In the genomic region with DNA sequence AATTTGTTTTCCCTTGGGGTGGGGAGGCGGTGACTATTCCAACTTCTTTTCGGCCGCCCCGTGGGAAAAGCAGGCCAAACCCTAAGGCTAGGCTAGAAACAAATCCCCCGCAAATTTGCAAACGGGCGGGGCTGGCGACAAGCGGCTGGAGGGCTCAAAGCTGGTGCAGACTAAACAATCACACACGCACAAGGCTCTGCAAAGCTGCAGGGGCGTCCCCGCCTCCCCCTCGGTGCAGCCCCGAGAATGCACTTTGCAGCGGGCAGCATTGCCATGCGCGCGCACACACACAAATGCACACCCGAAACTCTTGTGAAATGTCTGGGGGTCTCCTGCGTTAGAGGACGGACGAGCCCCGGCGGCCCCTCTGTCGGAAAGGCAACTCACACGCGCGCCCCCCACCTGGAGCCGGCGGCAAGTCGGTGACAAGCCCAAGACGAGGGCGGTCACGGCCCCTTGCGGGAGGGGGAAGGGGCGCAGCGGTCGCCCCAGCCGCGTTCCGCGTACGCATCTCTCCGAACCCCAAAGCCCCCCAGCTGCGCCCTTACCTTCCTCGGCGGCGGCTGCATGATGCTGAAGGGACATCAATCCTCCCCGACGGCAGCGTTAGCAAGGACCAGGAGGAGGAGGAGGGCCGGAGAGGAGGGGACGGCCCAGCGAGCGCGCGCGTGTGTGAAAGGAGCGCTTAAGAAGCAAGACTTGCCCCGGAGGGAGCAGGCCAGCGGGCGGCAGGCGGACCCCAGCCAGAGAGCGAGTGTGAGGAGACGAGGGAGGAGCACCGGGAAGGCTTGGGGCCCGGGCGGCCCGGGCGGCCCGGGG, we compare ENCODE assay signal across 8 cellular contexts. TPM values are rescaled to one million over a fixed set of nuclear protein-coding genes. Genes with fewer than 3 reads are reported as not detected.
DNase-seq lines count a peak whose midpoint lies in the region; ATAC-seq, FAIRE-seq and TF ChIP-seq lines count a peak whose summit lies in the region.

No MANE protein-coding gene starts in this region.

- H3K4me1 Mint-ChIP-seq in WTC11 = peaks cover 23% of the 10 kb centered on the region

- no peaks in the 10 kb centered on the region; the same call in 1 of the 2 replicates for H3K36me3 Mint-ChIP-seq in WTC11

- no peak for TF ChIP-seq CTCF in GM06990 (IDR thresholded peaks at IDR 0.05; ENCODE audit: insufficient read depth, low read length, poor library complexity, severe bottlenecking)
- no peak for TF ChIP-seq CTCF in NB4 (IDR thresholded peaks at IDR 0.05; ENCODE audit: low read depth, low read length)
- TF ChIP-seq CTCF in WTC11 (IDR thresholded peaks at IDR 0.05) = no peak
- no peak for TF ChIP-seq CTCF in choroid plexus epithelial cell (conservative IDR thresholded peaks at IDR 0.05; ENCODE audit: low read depth, low read length)

- peak; percentile 41 for ATAC-seq in WTC11

- peak overlapping the region; percentile 87 for H3K4me3 Mint-ChIP-seq in WTC11

- POLR2A ChIA-PET in WTC11 (lab: Charles Lee) = interaction anchor here (1.0 kb wide), 3 partner anchors 36 to 241 kb away, joined by 3 read pairs; no protein-coding TSS in a partner anchor

- no peaks in the 10 kb centered on the region for H3K9me3 Mint-ChIP-seq in WTC11

- CTCF ChIA-PET in WTC11 (lab: Charles Lee) = interaction anchor here (0.9 to 2.4 kb wide), 20 partner anchors 11 to 348 kb away, joined by 3 to 55 read pairs (median 6); a partner anchor contains a TSS

- 0 out of 2 replicates have a peak overlapping the region, but pooled peaks have one; percentile 41 for H3K27ac Mint-ChIP-seq in WTC11

- no peak for FAIRE-seq in H54 (lab: Jason Lieb, UNC)

- H3K4me3 ChIP-seq in GM06990 (replicated peaks; ENCODE audit: low read depth, low read length) (peak overlapping the region; percentile 82), NB4 (ENCODE audit: low read depth, low read length) (peak overlapping the region; percentile 91), choroid plexus epithelial cell (ENCODE audit: low read depth, low read length) (peak overlapping the region; percentile 92)

- no peak for TF ChIP-seq POLR2A in H54 (IDR thresholded peaks at IDR 0.05; ENCODE audit: low read depth, low read length)
- no peak for TF ChIP-seq POLR2A in NB4 (IDR thresholded peaks at IDR 0.05; ENCODE audit: extremely low read depth, insufficient read length)

- peak; percentile 86 for DNase-seq in GM06990 (ENCODE audit: extremely low read depth, insufficient read length)
- peak; percentile 62 for DNase-seq in H54 (ENCODE audit: insufficient read length, low spot score)
- DNase-seq in NB4 (ENCODE audit: low read depth) = peak; percentile 93
- peak; percentile 69 for DNase-seq in WTC11 (ENCODE audit: low spot score)
- DNase-seq in choroid plexus epithelial cell (ENCODE audit: low read depth) = peak; percentile 78
- peak; percentile 93 for DNase-seq in left kidney (ENCODE audit: low read depth, low spot score)
- peak; percentile 42 to 49 for DNase-seq in stimulated activated CD4-positive, alpha-beta T cell treated with anti-CD3 and anti-CD28 coated beads, Interleukin-2, amount 100 ng/mL, for 48 hours
- DNase-seq in 8988T = no peak

- peaks cover 19% of the 10 kb centered on the region for H3K27me3 Mint-ChIP-seq in WTC11 (ENCODE audit: low read depth)

- no peaks in the 10 kb centered on the region for H3K27me3 ChIP-seq in GM06990 (replicated peaks; ENCODE audit: control insufficient read depth, insufficient read depth, low read length)

- H3K36me3 ChIP-seq in GM06990 (ENCODE audit: control insufficient read depth, insufficient read depth, low read length) = peaks cover 3% of the 10 kb centered on the region

TF ChIP-seq in WTC11, 78 proteins besides CTCF, POLR2A, EP300 and RAD21 (continues in another document):
- TF ChIP-seq PRRX2 (CRISPR knock-in tag; IDR thresholded peaks at IDR 0.05) (no peak), KAT7 (CRISPR knock-in tag; IDR thresholded peaks at IDR 0.05; ENCODE audit: borderline replicate concordance) (0 out of 2 replicates have a peak, but pooled peaks have one; percentile 5), NFYB (CRISPR knock-in tag; conservative IDR thresholded peaks at IDR 0.05; ENCODE audit: low read depth) (no peak), ESRRA (CRISPR knock-in tag; IDR thresholded peaks at IDR 0.05; ENCODE audit: borderline replicate concordance) (no peak), SOX15 (CRISPR knock-in tag; IDR thresholded peaks at IDR 0.05) (no peak), FOXK1 (CRISPR knock-in tag; IDR thresholded peaks at IDR 0.05) (peak; percentile 63; the same call in 1 of the 2 replicates), RELA (CRISPR knock-in tag; IDR thresholded peaks at IDR 0.05; ENCODE audit: borderline replicate concordance) (no peak), ZNF121 (CRISPR knock-in tag; IDR thresholded peaks at IDR 0.05) (no peak), CREM (CRISPR knock-in tag; IDR thresholded peaks at IDR 0.05) (no peak), ETV6 (CRISPR knock-in tag; IDR thresholded peaks at IDR 0.05) (peak; percentile 71; the same call in 1 of the 2 replicates), SP1 (CRISPR knock-in tag; conservative IDR thresholded peaks at IDR 0.05) (0 out of 2 replicates have a peak, but pooled peaks have one; percentile 25), MYBL2 (CRISPR knock-in tag; IDR thresholded peaks at IDR 0.05) (no peak), GABPB1 (CRISPR knock-in tag; IDR thresholded peaks at IDR 0.05) (0 out of 2 replicates have a peak, but pooled peaks have one; percentile 10), NFATC4 (CRISPR knock-in tag; IDR thresholded peaks at IDR 0.05) (no peak), ATF1 (CRISPR knock-in tag; IDR thresholded peaks at IDR 0.05) (no peak)
- TF ChIP-seq, protein P1, sequence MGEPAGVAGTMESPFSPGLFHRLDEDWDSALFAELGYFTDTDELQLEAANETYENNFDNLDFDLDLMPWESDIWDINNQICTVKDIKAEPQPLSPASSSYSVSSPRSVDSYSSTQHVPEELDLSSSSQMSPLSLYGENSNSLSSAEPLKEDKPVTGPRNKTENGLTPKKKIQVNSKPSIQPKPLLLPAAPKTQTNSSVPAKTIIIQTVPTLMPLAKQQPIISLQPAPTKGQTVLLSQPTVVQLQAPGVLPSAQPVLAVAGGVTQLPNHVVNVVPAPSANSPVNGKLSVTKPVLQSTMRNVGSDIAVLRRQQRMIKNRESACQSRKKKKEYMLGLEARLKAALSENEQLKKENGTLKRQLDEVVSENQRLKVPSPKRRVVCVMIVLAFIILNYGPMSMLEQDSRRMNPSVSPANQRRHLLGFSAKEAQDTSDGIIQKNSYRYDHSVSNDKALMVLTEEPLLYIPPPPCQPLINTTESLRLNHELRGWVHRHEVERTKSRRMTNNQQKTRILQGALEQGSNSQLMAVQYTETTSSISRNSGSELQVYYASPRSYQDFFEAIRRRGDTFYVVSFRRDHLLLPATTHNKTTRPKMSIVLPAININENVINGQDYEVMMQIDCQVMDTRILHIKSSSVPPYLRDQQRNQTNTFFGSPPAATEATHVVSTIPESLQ (CRISPR knock-in tag; IDR thresholded peaks at IDR 0.05) = no peak
- TF ChIP-seq, protein P2, sequence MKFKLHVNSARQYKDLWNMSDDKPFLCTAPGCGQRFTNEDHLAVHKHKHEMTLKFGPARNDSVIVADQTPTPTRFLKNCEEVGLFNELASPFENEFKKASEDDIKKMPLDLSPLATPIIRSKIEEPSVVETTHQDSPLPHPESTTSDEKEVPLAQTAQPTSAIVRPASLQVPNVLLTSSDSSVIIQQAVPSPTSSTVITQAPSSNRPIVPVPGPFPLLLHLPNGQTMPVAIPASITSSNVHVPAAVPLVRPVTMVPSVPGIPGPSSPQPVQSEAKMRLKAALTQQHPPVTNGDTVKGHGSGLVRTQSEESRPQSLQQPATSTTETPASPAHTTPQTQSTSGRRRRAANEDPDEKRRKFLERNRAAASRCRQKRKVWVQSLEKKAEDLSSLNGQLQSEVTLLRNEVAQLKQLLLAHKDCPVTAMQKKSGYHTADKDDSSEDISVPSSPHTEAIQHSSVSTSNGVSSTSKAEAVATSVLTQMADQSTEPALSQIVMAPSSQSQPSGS (CRISPR knock-in tag; IDR thresholded peaks at IDR 0.05; ENCODE audit: borderline replicate concordance, low read depth) = no peak
- TF ChIP-seq, protein P3, sequence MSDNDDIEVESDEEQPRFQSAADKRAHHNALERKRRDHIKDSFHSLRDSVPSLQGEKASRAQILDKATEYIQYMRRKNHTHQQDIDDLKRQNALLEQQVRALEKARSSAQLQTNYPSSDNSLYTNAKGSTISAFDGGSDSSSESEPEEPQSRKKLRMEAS (CRISPR knock-in tag; IDR thresholded peaks at IDR 0.05) = 0 out of 2 replicates have a peak, but pooled peaks have one; percentile 40
- TF ChIP-seq, protein P4, sequence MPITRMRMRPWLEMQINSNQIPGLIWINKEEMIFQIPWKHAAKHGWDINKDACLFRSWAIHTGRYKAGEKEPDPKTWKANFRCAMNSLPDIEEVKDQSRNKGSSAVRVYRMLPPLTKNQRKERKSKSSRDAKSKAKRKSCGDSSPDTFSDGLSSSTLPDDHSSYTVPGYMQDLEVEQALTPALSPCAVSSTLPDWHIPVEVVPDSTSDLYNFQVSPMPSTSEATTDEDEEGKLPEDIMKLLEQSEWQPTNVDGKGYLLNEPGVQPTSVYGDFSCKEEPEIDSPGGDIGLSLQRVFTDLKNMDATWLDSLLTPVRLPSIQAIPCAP (CRISPR knock-in tag; IDR thresholded peaks at IDR 0.05) = no peak
- TF ChIP-seq, protein P5, sequence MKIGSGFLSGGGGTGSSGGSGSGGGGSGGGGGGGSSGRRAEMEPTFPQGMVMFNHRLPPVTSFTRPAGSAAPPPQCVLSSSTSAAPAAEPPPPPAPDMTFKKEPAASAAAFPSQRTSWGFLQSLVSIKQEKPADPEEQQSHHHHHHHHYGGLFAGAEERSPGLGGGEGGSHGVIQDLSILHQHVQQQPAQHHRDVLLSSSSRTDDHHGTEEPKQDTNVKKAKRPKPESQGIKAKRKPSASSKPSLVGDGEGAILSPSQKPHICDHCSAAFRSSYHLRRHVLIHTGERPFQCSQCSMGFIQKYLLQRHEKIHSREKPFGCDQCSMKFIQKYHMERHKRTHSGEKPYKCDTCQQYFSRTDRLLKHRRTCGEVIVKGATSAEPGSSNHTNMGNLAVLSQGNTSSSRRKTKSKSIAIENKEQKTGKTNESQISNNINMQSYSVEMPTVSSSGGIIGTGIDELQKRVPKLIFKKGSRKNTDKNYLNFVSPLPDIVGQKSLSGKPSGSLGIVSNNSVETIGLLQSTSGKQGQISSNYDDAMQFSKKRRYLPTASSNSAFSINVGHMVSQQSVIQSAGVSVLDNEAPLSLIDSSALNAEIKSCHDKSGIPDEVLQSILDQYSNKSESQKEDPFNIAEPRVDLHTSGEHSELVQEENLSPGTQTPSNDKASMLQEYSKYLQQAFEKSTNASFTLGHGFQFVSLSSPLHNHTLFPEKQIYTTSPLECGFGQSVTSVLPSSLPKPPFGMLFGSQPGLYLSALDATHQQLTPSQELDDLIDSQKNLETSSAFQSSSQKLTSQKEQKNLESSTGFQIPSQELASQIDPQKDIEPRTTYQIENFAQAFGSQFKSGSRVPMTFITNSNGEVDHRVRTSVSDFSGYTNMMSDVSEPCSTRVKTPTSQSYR (CRISPR knock-in tag; IDR thresholded peaks at IDR 0.05) = no peak

RNA-seq across cellular contexts. Expression of a gene that starts 0.6 kb away (rescaled TPM):
- total RNA-seq in WTC11 (2021) = 8.4 to 10.1 TPM (median 8.8 TPM) in 3 replicates
